21 cellular contexts compared by ENCODE assay signal in the genomic region with DNA sequence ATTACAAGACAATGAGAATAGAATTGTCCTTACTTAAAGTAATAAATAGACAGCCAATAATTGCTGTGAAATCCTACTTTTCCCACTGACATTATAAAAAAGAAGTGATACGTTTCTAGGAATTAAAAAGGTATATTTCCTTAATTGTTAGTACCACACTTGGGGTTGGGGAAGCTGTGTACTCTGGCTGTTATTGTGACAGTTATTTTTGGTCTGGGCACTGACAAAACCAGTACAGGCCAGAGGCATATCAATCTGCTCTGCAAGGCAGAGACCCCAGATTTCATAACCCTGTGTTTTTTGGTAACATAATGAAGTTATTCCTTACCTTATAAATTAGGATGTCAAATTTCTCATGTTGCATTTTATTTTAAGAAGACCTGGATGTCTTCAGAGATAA.
"Had no signal": no experiment of that assay in that cellular context is flagged by ENCODE, and none has a peak within 500 bp of the region (broad histone marks: within the 10 kb centered on the region; RNA-seq: fewer than 3 reads in every experiment).

No MANE protein-coding gene starts in this region.

- H3K4me3 ChIP-seq: left lung, spleen, upper lobe of left lung had no signal

- DNase-seq: activated CD4-positive, alpha-beta T cell treated with anti-CD3 and anti-CD28 coated beads for 36 hours; activated CD4-positive, alpha-beta T cell treated with anti-CD3 and anti-CD28 coated beads, Interleukin-2, amount 50 U/mL, for 4 hours; activated CD8-positive, alpha-beta memory T cell treated with anti-CD3 and anti-CD28 coated beads for 24 hours; activated CD8-positive, alpha-beta memory T cell treated with anti-CD3 and anti-CD28 coated beads, Interleukin-2, amount 50 U/mL, for 4 hours; activated naive CD4-positive, alpha-beta T cell; activated T-cell treated with anti-CD3 and anti-CD28 coated beads, Interleukin-2, amount 50 U/mL, for 4 hours; cerebellar nuclear complex; cortex of kidney; immature natural killer cell; left lung; occipital lobe; spleen; stimulated activated CD4-positive, alpha-beta T cell treated with anti-CD3 and anti-CD28 coated beads, Interleukin-4, amount 100 ng/mL, for 1 hour; stimulated activated naive CD4-positive, alpha-beta T cell treated with Interleukin-2 at 50 U/mL for 16 hours; T-helper 1 cell; T-helper 9 cell; upper lobe of left lung had no signal

- H3K27me3 Mint-ChIP-seq: activated CD4-positive, alpha-beta T cell treated with anti-CD3 and anti-CD28 coated beads for 36 hours; activated naive CD8-positive, alpha-beta T cell; memory B cell had no signal

- H3K4me3 Mint-ChIP-seq: activated CD4-positive, alpha-beta T cell treated with anti-CD3 and anti-CD28 coated beads for 36 hours; activated naive CD8-positive, alpha-beta T cell; activated T-cell treated with anti-CD3 and anti-CD28 coated beads, Interleukin-2, amount 50 U/mL, for 4 hours; immature natural killer cell; memory B cell; WTC11 had no signal

- ATAC-seq: activated CD4-positive, alpha-beta T cell treated with anti-CD3 and anti-CD28 coated beads for 36 hours; activated T-cell treated with anti-CD3 and anti-CD28 coated beads, Interleukin-2, amount 50 U/mL, for 4 hours; left lung; WTC11 had no signal

- H3K9me3 Mint-ChIP-seq: activated T-cell treated with anti-CD3 and anti-CD28 coated beads, Interleukin-2, amount 50 U/mL, for 4 hours; immature natural killer cell had no signal

- H3K9me3 ChIP-seq: upper lobe of left lung had no signal

- H3K27me3 ChIP-seq: left lung, spleen, upper lobe of left lung had no signal

- H3K27ac ChIP-seq: left lung, spleen, upper lobe of left lung had no signal

- H3K27ac Mint-ChIP-seq: activated CD4-positive, alpha-beta T cell treated with anti-CD3 and anti-CD28 coated beads for 36 hours; activated naive CD8-positive, alpha-beta T cell; activated T-helper 2 cell treated with anti-CD3 and anti-CD28 coated beads, Interferon-gamma antibody, Interleukin-2, Interleukin-4, amounts not matched to agents 10 μg/mL and 5 μg/mL and 100 μg/mL, durations not matched to agents 14 hours and 24 hours and 36 hours had no signal
